24 cellular contexts compared by ENCODE assay signal in the genomic region with DNA sequence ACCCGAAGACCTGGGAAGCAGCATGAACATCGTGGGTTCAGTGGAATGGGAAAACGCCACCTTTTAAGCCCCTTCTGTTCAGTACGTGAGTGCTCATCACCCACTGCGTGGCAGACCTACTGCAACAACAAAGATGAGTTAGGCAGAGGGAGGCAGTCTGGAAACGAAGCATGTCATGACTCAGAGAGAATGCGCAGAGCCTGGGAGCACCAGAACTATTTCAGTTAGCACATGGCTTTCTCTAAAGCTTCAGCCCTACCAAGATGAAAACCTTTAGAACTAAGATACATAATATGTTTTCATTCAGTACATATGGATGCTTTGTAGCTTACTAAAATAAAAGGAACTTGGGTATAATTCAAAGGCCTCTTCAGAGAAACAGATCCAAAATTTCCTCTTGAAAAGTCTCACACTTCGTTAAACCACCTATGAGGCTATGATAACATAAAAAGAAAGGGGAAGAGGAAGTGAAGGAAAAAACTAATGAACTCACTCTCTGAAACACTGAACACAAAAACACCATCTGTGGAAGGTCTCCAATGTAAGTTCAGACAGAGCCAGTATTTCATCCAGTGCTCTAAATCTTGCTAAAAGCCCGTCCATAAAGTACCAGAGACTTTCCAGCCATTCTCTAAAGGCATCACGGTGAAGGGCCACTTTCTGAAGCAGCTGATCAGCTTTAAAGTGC.
DNase-seq lines count a peak whose midpoint lies in the region; ATAC-seq, FAIRE-seq and TF ChIP-seq lines count a peak whose summit lies in the region.
"Had no signal": no experiment of that assay in that cellular context is flagged by ENCODE, and none has a peak within 500 bp of the region (broad histone marks: within the 10 kb centered on the region; RNA-seq: fewer than 3 reads in every experiment).

No MANE protein-coding gene starts in this region.

- H3K9me3 ChIP-seq in DOHH2 (ENCODE audit: control insufficient read depth, insufficient read depth, low read length) (no peaks in the 10 kb centered on the region), smooth muscle cell (replicated peaks; ENCODE audit: low read depth) (no peaks in the 10 kb centered on the region), psoas muscle (no peaks in the 10 kb centered on the region), transverse colon (no peaks in the 10 kb centered on the region)

- in situ Hi-C loops in brain microvascular endothelial cell (cut with HindIII; ENCODE audit: low pct_ligation_motif_present, low sequenced_read_pairs), result no loop called here
- in situ Hi-C loops in transverse colon (cut with MboI; ENCODE audit: low pct_ligation_motif_present in 1 of 4, low pct_unique_long_range_greater_than_20kb in 1 of 4, low sequenced_read_pairs in 3 of 4), result no loop called here

- H3K79me2 ChIP-seq in DOHH2 (ENCODE audit: control insufficient read depth, low read length), result no peaks in the 10 kb centered on the region
- H3K79me2 ChIP-seq in smooth muscle cell (ENCODE audit: low read depth), result no peaks in the 10 kb centered on the region

- no peak for TF ChIP-seq EP300 in transverse colon (IDR thresholded peaks at IDR 0.05; ENCODE audit: low read depth)

- WGBS in smooth muscle cell (ENCODE audit: low lambda C conversion rate), result 47% methylated on average over 10 of the region's 10 CpGs
- 71 to 74% (median 72%) methylated on average over 10 of the region's 10 CpGs for WGBS in psoas muscle, 3 donors
- 76% methylated on average over 10 of the region's 10 CpGs for WGBS in transverse colon (ENCODE audit: low coverage in 1 of 2), 2 donors

- no peaks in the 10 kb centered on the region for H3K27me3 ChIP-seq in DOHH2 (ENCODE audit: control insufficient read depth, low read length)
- no peaks in the 10 kb centered on the region for H3K27me3 ChIP-seq in bronchial epithelial cell (ENCODE audit: control insufficient read depth, insufficient read depth, low read length)
- no peaks in the 10 kb centered on the region for H3K27me3 ChIP-seq in smooth muscle cell (ENCODE audit: low read depth)
- no peaks in the 10 kb centered on the region for H3K27me3 ChIP-seq in psoas muscle (ENCODE audit: insufficient read depth in 3 of 3, low read length in 2 of 3)
- H3K27me3 ChIP-seq in brain microvascular endothelial cell (replicated peaks), result no peaks in the 10 kb centered on the region
- no peaks in the 10 kb centered on the region for H3K27me3 ChIP-seq in transverse colon
- H3K27me3 ChIP-seq: stomach had no signal

- intact Hi-C loops in psoas muscle (cut with DNase I) (no loop called here), transverse colon (cut with DNase I; ENCODE audit: low total_unique reads) (no loop called here)

- no peaks in the 10 kb centered on the region for H3K9me2 ChIP-seq in DOHH2 (replicated peaks; ENCODE audit: control insufficient read depth, low read length)

- H3F3A ChIP-seq in DOHH2 (ENCODE audit: control insufficient read depth, insufficient read depth) (no peaks in the 10 kb centered on the region), smooth muscle cell (ENCODE audit: low read depth) (no peaks in the 10 kb centered on the region)

- peak overlapping the region; percentile 18 for H2AFZ ChIP-seq in smooth muscle cell (ENCODE audit: low read depth)

- H4K20me1 ChIP-seq in DOHH2 (ENCODE audit: control insufficient read depth, insufficient read depth, low read depth, low read length) (no peaks in the 10 kb centered on the region), smooth muscle cell (ENCODE audit: low read depth) (no peaks in the 10 kb centered on the region)

- H3K27ac ChIP-seq in DOHH2 (ENCODE audit: low read depth, low read length) (peak overlapping the region; percentile 73), smooth muscle cell (ENCODE audit: low read depth) (no peak overlapping the region), psoas muscle (no peak overlapping the region), brain microvascular endothelial cell (no peak overlapping the region), transverse colon (no peak overlapping the region)
- H3K27ac ChIP-seq: HL-60, stomach had no signal

- H3K4me2 ChIP-seq in DOHH2 (ENCODE audit: low read length) (peak overlapping the region; percentile 74), smooth muscle cell (no peak overlapping the region)

- H3K4me3 ChIP-seq in DOHH2 (ENCODE audit: low read length), result peak overlapping the region; percentile 54
- H3K4me3 ChIP-seq in bronchial epithelial cell (ENCODE audit: low read depth, low read length), result no peak overlapping the region
- H3K4me3 ChIP-seq in smooth muscle cell, result no peak overlapping the region
- no peak overlapping the region for H3K4me3 ChIP-seq in psoas muscle
- no peak overlapping the region for H3K4me3 ChIP-seq in brain microvascular endothelial cell (ENCODE audit: low read depth, low read length)
- H3K4me3 ChIP-seq in transverse colon, result no peak overlapping the region
- H3K4me3 ChIP-seq: stomach had no signal

- FAIRE-seq in bronchial epithelial cell (lab: Jason Lieb, UNC), result peak; percentile 91
- FAIRE-seq: RCC 7860, TTC549 had no signal

- no peak for TF ChIP-seq CTCF in DOHH2 (IDR thresholded peaks at IDR 0.05; ENCODE audit: low read depth, low read length, poor library complexity, severe bottlenecking)
- no peak for TF ChIP-seq CTCF in bronchial epithelial cell (IDR thresholded peaks at IDR 0.05; ENCODE audit: insufficient read depth, low read length, severe bottlenecking)
- no peak for TF ChIP-seq CTCF in smooth muscle cell (IDR thresholded peaks at IDR 0.05; ENCODE audit: borderline replicate concordance, insufficient read depth, poor library complexity, severe bottlenecking)
- TF ChIP-seq CTCF in psoas muscle (IDR thresholded peaks at IDR 0.05), result no peak
- TF ChIP-seq CTCF in brain microvascular endothelial cell (IDR thresholded peaks at IDR 0.05; ENCODE audit: low read depth, low read length, missing control alignments), result no peak
- no peak for TF ChIP-seq CTCF in transverse colon (IDR thresholded peaks at IDR 0.05)

- H3K4me1 ChIP-seq in DOHH2 (ENCODE audit: control insufficient read depth, low read length) (peaks cover 21% of the 10 kb centered on the region), smooth muscle cell (ENCODE audit: low read depth) (no peaks in the 10 kb centered on the region), psoas muscle (no peaks in the 10 kb centered on the region), transverse colon (no peaks in the 10 kb centered on the region)
- H3K4me1 ChIP-seq: stomach had no signal

- ATAC-seq in psoas muscle, result no peak
- ATAC-seq: activated CD4-positive, alpha-beta T cell treated with anti-CD3 and anti-CD28 coated beads for 36 hours; activated CD8-positive, alpha-beta T cell treated with anti-CD3 and anti-CD28 coated beads, Interleukin-2, amount 10 ng/mL, durations not matched to agents 7 days and 5 days; left ventricle myocardium superior had no signal

- no peak overlapping the region for H3K9ac ChIP-seq in smooth muscle cell (ENCODE audit: low read depth)

- TF ChIP-seq POLR2A in transverse colon (IDR thresholded peaks at IDR 0.05), result no peak

- DNase-seq in NAMALWA (ENCODE audit: low spot score) (peak; percentile 68), bronchial epithelial cell (ENCODE audit: low read depth) (peak; percentile 1), smooth muscle cell (lab: John Stamatoyannopoulos, UW; ENCODE audit: unreplicated experiment) (no peak), psoas muscle (no peak), brain microvascular endothelial cell (no peak), transverse colon (no peak)
- DNase-seq: activated CD4-positive, alpha-beta T cell treated with anti-CD3 and anti-CD28 coated beads for 36 hours; activated CD8-positive, alpha-beta T cell treated with anti-CD3 and anti-CD28 coated beads, Interleukin-2, amount 10 ng/mL, durations not matched to agents 7 days and 5 days; dermis blood vessel endothelial cell; Kasumi-1; left ventricle myocardium superior; NCI-H1092 treated with DMSO at 0.1 percent for 48 hours; NCI-H187; NCI-H2171; NCI-H510A; occipital lobe; SIG-M5; stomach; T-helper 1 cell; trophoblast cell had no signal

- no peaks in the 10 kb centered on the region for H3K36me3 ChIP-seq in DOHH2 (ENCODE audit: control insufficient read depth, low read length)
- no peaks in the 10 kb centered on the region for H3K36me3 ChIP-seq in bronchial epithelial cell (ENCODE audit: control insufficient read depth, insufficient read depth, low read length)
- H3K36me3 ChIP-seq in smooth muscle cell (ENCODE audit: low read depth), result no peaks in the 10 kb centered on the region
- H3K36me3 ChIP-seq in psoas muscle (ENCODE audit: insufficient read depth in 1 of 2, low read depth in 1 of 2), result no peaks in the 10 kb centered on the region
- no peaks in the 10 kb centered on the region for H3K36me3 ChIP-seq in brain microvascular endothelial cell (replicated peaks)
- H3K36me3 ChIP-seq in transverse colon, result no peaks in the 10 kb centered on the region
- H3K36me3 ChIP-seq: stomach had no signal

Comparison
In these comparisons a context has a peak if more than half of its experiments do, and no peak if none do; other contexts are left out.
1. DNase-seq: peak in NAMALWA (single experiment) and bronchial epithelial cell (single experiment); none in smooth muscle cell (single experiment), psoas muscle (0 of 2), brain microvascular endothelial cell (single experiment) and transverse colon (single experiment).